11 cellular contexts compared by ENCODE assay signal in the genomic region with DNA sequence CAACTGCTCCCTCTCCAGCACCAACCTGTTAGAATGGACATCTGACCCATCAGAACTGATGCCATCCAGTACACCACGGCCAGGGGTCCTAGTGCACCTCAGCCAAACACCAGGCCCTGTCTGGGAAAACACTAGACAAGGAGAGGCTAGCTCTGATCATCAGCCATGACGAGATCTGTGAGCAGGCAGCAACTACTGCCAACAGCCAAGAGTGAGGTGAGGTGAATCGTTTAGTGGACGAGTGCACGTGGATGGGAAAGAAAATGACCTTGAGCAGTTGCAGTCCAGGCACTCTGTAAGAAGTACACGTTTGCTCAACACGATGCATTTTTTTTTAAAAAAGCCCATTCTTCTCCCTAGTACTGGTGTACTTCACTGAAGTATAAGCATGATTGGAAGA. TPM values are rescaled to one million over a fixed set of nuclear protein-coding genes. Genes with fewer than 3 reads are reported as not detected.
"Had no signal": no experiment of that assay in that cellular context is flagged by ENCODE, and none has a peak within 500 bp of the region (broad histone marks: within the 10 kb centered on the region; RNA-seq: fewer than 3 reads in every experiment).

No MANE protein-coding gene starts in this region.

- H3K4me3 ChIP-seq: GM23248, HAP-1 had no signal

- H3K4me3 Mint-ChIP-seq: HFFc6, IgD-negative memory B cell had no signal

- ATAC-seq: HCT116, HepG2 had no signal

- H3K27ac ChIP-seq: GM23248, HL-60, KMS-11 had no signal

- DNase-seq: GM23248, GOT3, H7, HFFc6, KBM-7 had no signal

- H3K9me3 Mint-ChIP-seq: IgD-negative memory B cell had no signal

- H3K36me3 ChIP-seq: HAP-1 had no signal

- H3K9me3 ChIP-seq: HAP-1 had no signal

- H3K27ac Mint-ChIP-seq: HFFc6, IgD-negative memory B cell had no signal

- H3K4me1 Mint-ChIP-seq: IgD-negative memory B cell had no signal

RNA-seq across cellular contexts. Expression of gene ST8SIA2, which starts 5.6 kb away (rescaled TPM):
- total RNA-seq: GM23248, HepG2 had no signal
